Comparison of ENCODE assay signal across 8 cellular contexts in the genomic region with DNA sequence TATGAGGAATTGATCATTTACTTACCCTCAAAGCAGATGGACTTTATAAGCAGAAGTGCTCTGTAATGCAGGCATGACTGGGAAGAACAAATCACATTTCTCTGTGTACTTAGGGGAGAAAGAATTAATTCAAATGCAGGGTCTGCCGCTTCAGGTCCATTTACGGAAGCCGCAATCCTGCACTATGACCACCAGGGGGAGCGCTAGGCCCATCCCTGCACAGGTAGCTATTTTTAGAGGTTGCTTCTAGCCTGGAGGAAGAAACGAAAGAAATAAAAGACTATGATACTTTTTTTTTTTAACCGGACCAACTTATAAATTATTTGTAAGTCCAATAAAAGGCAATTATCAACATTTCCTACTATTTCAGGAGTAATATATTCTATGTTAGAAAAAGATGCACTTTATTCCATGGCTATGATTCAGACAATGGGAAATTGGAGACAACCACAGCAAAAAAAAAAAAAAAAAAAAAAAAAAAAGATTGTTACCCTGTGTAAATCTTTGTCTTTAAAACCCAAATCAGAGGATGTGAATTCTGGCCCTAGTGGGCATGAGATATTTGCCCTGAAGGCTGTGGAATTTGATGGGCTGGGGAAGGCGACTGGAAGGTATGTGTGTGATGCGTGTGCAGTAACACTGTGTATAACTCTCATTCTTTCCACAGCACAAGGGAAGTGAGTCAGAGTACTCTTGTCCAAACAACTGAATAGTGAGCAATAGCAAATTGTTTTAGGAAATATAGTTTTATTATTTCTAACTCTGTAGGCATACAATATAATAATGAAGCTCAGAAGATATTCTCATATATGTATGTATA. TPM values are rescaled to one million over a fixed set of nuclear protein-coding genes. Genes with fewer than 3 reads are reported as not detected.
DNase-seq lines count a peak whose midpoint lies in the region; ATAC-seq and TF ChIP-seq lines count a peak whose summit lies in the region.

No MANE protein-coding gene starts in this region.

- peaks cover 7% of the 10 kb centered on the region for H3K4me1 Mint-ChIP-seq in CD8-positive, alpha-beta T cell (ENCODE audit: low read depth)
- H3K4me1 Mint-ChIP-seq in activated T-helper 2 cell treated with anti-CD3 and anti-CD28 coated beads, Interferon-gamma antibody, Interleukin-2, Interleukin-4, amounts not matched to agents 10 μg/mL and 5 μg/mL and 100 μg/mL, durations not matched to agents 14 hours and 24 hours and 36 hours (ENCODE audit: low read depth): no peaks in the 10 kb centered on the region

- H3K27ac ChIP-seq in CD8-positive, alpha-beta T cell (ENCODE audit: low read depth, low read length): no peak overlapping the region
- no peak overlapping the region for H3K27ac ChIP-seq in RWPE1
- peak overlapping the region; percentile 87 for H3K27ac ChIP-seq in osteoblast (ENCODE audit: low read depth, low read length)
- no peak overlapping the region for H3K27ac ChIP-seq in testis

- H3K79me2 ChIP-seq in osteoblast (ENCODE audit: insufficient read depth, low read length): no peaks in the 10 kb centered on the region

- H3K9me3 Mint-ChIP-seq in CD8-positive, alpha-beta T cell: no peaks in the 10 kb centered on the region
- H3K9me3 Mint-ChIP-seq in activated T-helper 2 cell treated with anti-CD3 and anti-CD28 coated beads, Interferon-gamma antibody, Interleukin-2, Interleukin-4, amounts not matched to agents 10 μg/mL and 5 μg/mL and 100 μg/mL, durations not matched to agents 14 hours and 24 hours and 36 hours: no peaks in the 10 kb centered on the region

- peak; percentile 65 for ATAC-seq in CD8-positive, alpha-beta T cell
- ATAC-seq in GM19372 (IDR thresholded peaks at IDR 0.05; ENCODE audit: low read depth, unreplicated experiment): peak; percentile 85

- no peak overlapping the region for H2AFZ ChIP-seq in osteoblast (ENCODE audit: low read length)

- H3K27me3 Mint-ChIP-seq in CD8-positive, alpha-beta T cell (ENCODE audit: low read depth): peaks cover 24% of the 10 kb centered on the region
- H3K27me3 Mint-ChIP-seq in activated T-helper 2 cell treated with anti-CD3 and anti-CD28 coated beads, Interferon-gamma antibody, Interleukin-2, Interleukin-4, amounts not matched to agents 10 μg/mL and 5 μg/mL and 100 μg/mL, durations not matched to agents 14 hours and 24 hours and 36 hours (ENCODE audit: low read depth): no peaks in the 10 kb centered on the region

- 17 to 18% methylated on average over 8 of the region's 8 CpGs for WGBS in testis, 2 donors

- peak; percentile 23 to 81 (median 53) for DNase-seq in CD8-positive, alpha-beta T cell
- DNase-seq in HT1080 (ENCODE audit: low read depth) (peak; percentile 83), RWPE1 (ENCODE audit: low spot score) (peak; percentile 58), foreskin fibroblast (peak; percentile 91 to 93), osteoblast (ENCODE audit: insufficient read length, low spot score, missing footprints) (peak; percentile 93), testis (peak; percentile 82)
- DNase-seq in activated T-helper 2 cell treated with anti-CD3 and anti-CD28 coated beads, Interferon-gamma antibody, Interleukin-2, Interleukin-4, amounts not matched to agents 10 μg/mL and 5 μg/mL and 100 μg/mL, durations not matched to agents 14 hours and 24 hours and 36 hours (ENCODE audit: low spot score): peak; percentile 43

- no peaks in the 10 kb centered on the region for H3K27me3 ChIP-seq in CD8-positive, alpha-beta T cell (ENCODE audit: insufficient read depth, low read length)
- H3K27me3 ChIP-seq in osteoblast (ENCODE audit: insufficient read depth, low read length): no peaks in the 10 kb centered on the region
- H3K27me3 ChIP-seq in testis: no peaks in the 10 kb centered on the region

- no peak overlapping the region for H3K4me3 ChIP-seq in CD8-positive, alpha-beta T cell (ENCODE audit: low read depth, low read length)
- H3K4me3 ChIP-seq in foreskin fibroblast (ENCODE audit: low read depth in 1 of 2, low read length in 2 of 2): peak overlapping the region in 1 of 2 donors; percentile 27
- H3K4me3 ChIP-seq in osteoblast (ENCODE audit: insufficient read depth, low read length): no peak overlapping the region
- H3K4me3 ChIP-seq in testis: no peak overlapping the region

- H3K4me2 ChIP-seq in osteoblast (ENCODE audit: insufficient read depth, low read length): peak overlapping the region; percentile 79

- H3K36me3 Mint-ChIP-seq in CD8-positive, alpha-beta T cell: no peaks in the 10 kb centered on the region
- H3K36me3 Mint-ChIP-seq in activated T-helper 2 cell treated with anti-CD3 and anti-CD28 coated beads, Interferon-gamma antibody, Interleukin-2, Interleukin-4, amounts not matched to agents 10 μg/mL and 5 μg/mL and 100 μg/mL, durations not matched to agents 14 hours and 24 hours and 36 hours (ENCODE audit: low read depth): no peaks in the 10 kb centered on the region

- POLR2A ChIA-PET in CD8-positive, alpha-beta T cell (lab: Charles Lee): no interaction called here
- POLR2A ChIA-PET in RWPE1 (lab: Yijun Ruan, JAX; ENCODE audit: low non-redundant PET): no interaction called here

- TF ChIP-seq POLR2A in testis (IDR thresholded peaks at IDR 0.05): no peak

- H3K27ac Mint-ChIP-seq in CD8-positive, alpha-beta T cell: no peak overlapping the region
- no peak overlapping the region for H3K27ac Mint-ChIP-seq in activated T-helper 2 cell treated with anti-CD3 and anti-CD28 coated beads, Interferon-gamma antibody, Interleukin-2, Interleukin-4, amounts not matched to agents 10 μg/mL and 5 μg/mL and 100 μg/mL, durations not matched to agents 14 hours and 24 hours and 36 hours

- TF ChIP-seq CTCF in CD8-positive, alpha-beta T cell (IDR thresholded peaks at IDR 0.05): peak; percentile 91
- peak; percentile 95 for TF ChIP-seq CTCF in RWPE1 (conservative IDR thresholded peaks at IDR 0.05; ENCODE audit: low read depth)
- peak; percentile 89 for TF ChIP-seq CTCF in foreskin fibroblast (IDR thresholded peaks at IDR 0.05; ENCODE audit: low read depth, low read length)
- TF ChIP-seq CTCF in osteoblast (IDR thresholded peaks at IDR 0.05; ENCODE audit: extremely low read depth, low read depth, low read length): peak; percentile 99
- peak; percentile 89 to 99 (median 93) for TF ChIP-seq CTCF in testis (IDR thresholded peaks at IDR 0.05)

- H3K9me3 ChIP-seq in CD8-positive, alpha-beta T cell (ENCODE audit: low read length): no peaks in the 10 kb centered on the region
- H3K9me3 ChIP-seq in osteoblast (ENCODE audit: low read depth, low read length): no peaks in the 10 kb centered on the region
- no peaks in the 10 kb centered on the region for H3K9me3 ChIP-seq in testis

- H4K20me1 ChIP-seq in osteoblast (ENCODE audit: insufficient read depth, low read length): no peaks in the 10 kb centered on the region

- CTCF ChIA-PET in CD8-positive, alpha-beta T cell (lab: Charles Lee): interaction anchor here (0.7 to 3.3 kb wide), 8 partner anchors 9 to 1821 kb away, joined by 3 to 16 read pairs (median 6); no protein-coding TSS in a partner anchor
- CTCF ChIA-PET in RWPE1 (lab: Yijun Ruan, JAX): interaction anchor here (0.5 to 1.8 kb wide), 17 partner anchors 10 to 1618 kb away, joined by 3 to 10 read pairs (median 3); no protein-coding TSS in a partner anchor

- intact Hi-C loops in CD8-positive, alpha-beta T cell (cut with DNase I, micrococcal nuclease): loop anchor here (1.0 to 5.0 kb wide), 5 partner anchors 37 to 1820 kb away; a partner anchor contains a TSS
- intact Hi-C loops in activated T-helper 2 cell treated with anti-CD3 and anti-CD28 coated beads, Interferon-gamma antibody, Interleukin-2, Interleukin-4, amounts not matched to agents 10 μg/mL and 5 μg/mL and 100 μg/mL, durations not matched to agents 14 hours and 24 hours and 36 hours (cut with micrococcal nuclease): loop anchor here (2.0 to 5.0 kb wide), 2 partner anchors 1215 to 1715 kb away; a partner anchor contains a TSS
- intact Hi-C loops in testis (cut with DNase I; ENCODE audit: low total_unique reads): loop anchor here (10.0 kb wide), 1 partner anchor 1323 kb away; no protein-coding TSS in a partner anchor

- no peaks in the 10 kb centered on the region for H3K4me1 ChIP-seq in CD8-positive, alpha-beta T cell (ENCODE audit: insufficient read depth, low read length)
- H3K4me1 ChIP-seq in osteoblast (ENCODE audit: insufficient read depth, low read length): peaks cover 10% of the 10 kb centered on the region
- H3K4me1 ChIP-seq in testis: no peaks in the 10 kb centered on the region

- H3K4me3 Mint-ChIP-seq in CD8-positive, alpha-beta T cell: no peak overlapping the region
- no peak overlapping the region for H3K4me3 Mint-ChIP-seq in activated T-helper 2 cell treated with anti-CD3 and anti-CD28 coated beads, Interferon-gamma antibody, Interleukin-2, Interleukin-4, amounts not matched to agents 10 μg/mL and 5 μg/mL and 100 μg/mL, durations not matched to agents 14 hours and 24 hours and 36 hours (ENCODE audit: low read depth)

- H3K36me3 ChIP-seq in CD8-positive, alpha-beta T cell (ENCODE audit: insufficient read depth, low read length): no peaks in the 10 kb centered on the region
- H3K36me3 ChIP-seq in osteoblast (ENCODE audit: insufficient read depth, low read length) (no peaks in the 10 kb centered on the region), testis (ENCODE audit: low read depth, missing control alignments) (no peaks in the 10 kb centered on the region)

RNA-seq across cellular contexts. Expression of a gene that starts 12.9 kb away (rescaled TPM):
- not detected for total RNA-seq in CD8-positive, alpha-beta T cell
- total RNA-seq in HT1080 (2014; rRNA removed; shearing (Covaris generic)): not detected in 2 replicates
- polyA plus RNA-seq in HT1080 (2015; cell fraction: cytosol; rRNA removed): not detected in 2 replicates
- not detected in 2 replicates for polyA plus RNA-seq in HT1080 (2015; cell fraction: nucleus; rRNA removed)
- total RNA-seq in activated T-helper 2 cell treated with anti-CD3 and anti-CD28 coated beads, Interferon-gamma antibody, Interleukin-2, Interleukin-4, amounts not matched to agents 10 μg/mL and 5 μg/mL and 100 μg/mL, durations not matched to agents 14 hours and 24 hours and 36 hours: not detected in 2 replicates
- total RNA-seq in osteoblast (not detected in 2 replicates), testis (1 to 10 TPM; 1.9 to 2.0 TPM)
- 4.2 TPM for polyA plus RNA-seq in testis (ENCODE audit: insufficient read depth, low read depth, low replicate concordance)

RNA-seq across cellular contexts. Expression of a gene that starts 22.5 kb away (rescaled TPM):
- total RNA-seq in CD8-positive, alpha-beta T cell: not detected
- total RNA-seq in HT1080 (2014; rRNA removed; shearing (Covaris generic)): not detected in 2 replicates
- polyA plus RNA-seq in HT1080 (2015; cell fraction: cytosol; rRNA removed): not detected in 2 replicates
- polyA plus RNA-seq in HT1080 (2015; cell fraction: nucleus; rRNA removed): not detected in 2 replicates
- not detected in 2 replicates for total RNA-seq in activated T-helper 2 cell treated with anti-CD3 and anti-CD28 coated beads, Interferon-gamma antibody, Interleukin-2, Interleukin-4, amounts not matched to agents 10 μg/mL and 5 μg/mL and 100 μg/mL, durations not matched to agents 14 hours and 24 hours and 36 hours
- not detected in 2 replicates for total RNA-seq in osteoblast
- total RNA-seq in testis: not detected
- not detected for polyA plus RNA-seq in testis (ENCODE audit: insufficient read depth, low read depth, low replicate concordance)

Comparison
In these comparisons a context has a peak if more than half of its experiments do, and no peak if none do; other contexts are left out.
1. DNase-seq: peak in every context shown above with its lines; median percentile 93 in osteoblast; 92 in foreskin fibroblast; 83 in HT1080; 82 in testis; 58 in RWPE1; 53 in CD8-positive, alpha-beta T cell; 43 in activated T-helper 2 cell treated with anti-CD3 and anti-CD28 coated beads, Interferon-gamma antibody, Interleukin-2, Interleukin-4, amounts not matched to agents 10 μg/mL and 5 μg/mL and 100 μg/mL, durations not matched to agents 14 hours and 24 hours and 36 hours.